ENCODE assay signal across 1 cellular context in genomic region chr1:156689035-156689959, GRCh38.
TF ChIP-seq lines count a peak whose summit lies in the region.

No MANE protein-coding gene starts in this region.

TF ChIP-seq in K562, 482 proteins besides CTCF, POLR2A, EP300 and RAD21 (continued from another document and continues in another):
- TF ChIP-seq CHD7 (IDR thresholded peaks at IDR 0.05; ENCODE audit: low read depth, low read length) = no peak
- TF ChIP-seq SETDB1 (IDR thresholded peaks at IDR 0.05; ENCODE audit: low read length) = no peak
- 0 out of 2 replicates have a peak, but pooled peaks have one; percentile 44 for TF ChIP-seq STAT6 (CRISPR knock-in tag; IDR thresholded peaks at IDR 0.05)
- TF ChIP-seq, protein P1, sequence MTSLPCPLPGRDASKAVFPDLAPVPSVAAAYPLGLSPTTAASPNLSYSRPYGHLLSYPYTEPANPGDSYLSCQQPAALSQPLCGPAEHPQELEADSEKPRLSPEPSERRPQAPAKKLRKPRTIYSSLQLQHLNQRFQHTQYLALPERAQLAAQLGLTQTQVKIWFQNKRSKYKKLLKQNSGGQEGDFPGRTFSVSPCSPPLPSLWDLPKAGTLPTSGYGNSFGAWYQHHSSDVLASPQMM (CRISPR knock-in tag; IDR thresholded peaks at IDR 0.05) = no peak
- no peak; the same call in 1 of the 2 replicates for TF ChIP-seq SMARCA5 (IDR thresholded peaks at IDR 0.05)
- no peak for TF ChIP-seq CREB1 (IDR thresholded peaks at IDR 0.05)
- peak; percentile 46 for TF ChIP-seq CREB1 (CRISPR knock-in tag; IDR thresholded peaks at IDR 0.05)
- TF ChIP-seq CBFB (CRISPR knock-in tag; IDR thresholded peaks at IDR 0.05) = no peak
- no peak for TF ChIP-seq HNRNPH1 (optimal IDR thresholded peaks at IDR 0.05; ENCODE audit: low read depth, low read length)
- TF ChIP-seq ADNP (tag; IDR thresholded peaks at IDR 0.05) = no peak
- TF ChIP-seq ESRRA (IDR thresholded peaks at IDR 0.05; ENCODE audit: borderline replicate concordance, low read depth) = peak; percentile 43
- no peak for TF ChIP-seq ZNF324 (CRISPR knock-in tag; IDR thresholded peaks at IDR 0.05)
- TF ChIP-seq FOXP1 (CRISPR knock-in tag; IDR thresholded peaks at IDR 0.05) = 0 out of 2 replicates have a peak, but pooled peaks have one; percentile 49
- no peak for TF ChIP-seq BACH1 (tag; IDR thresholded peaks at IDR 0.05)
- no peak for TF ChIP-seq ZNF354B (CRISPR knock-in tag; IDR thresholded peaks at IDR 0.05)
- TF ChIP-seq TRIM28 (IDR thresholded peaks at IDR 0.05) = peak; percentile 18; the same call in 1 of the 2 replicates
- TF ChIP-seq, protein P2, sequence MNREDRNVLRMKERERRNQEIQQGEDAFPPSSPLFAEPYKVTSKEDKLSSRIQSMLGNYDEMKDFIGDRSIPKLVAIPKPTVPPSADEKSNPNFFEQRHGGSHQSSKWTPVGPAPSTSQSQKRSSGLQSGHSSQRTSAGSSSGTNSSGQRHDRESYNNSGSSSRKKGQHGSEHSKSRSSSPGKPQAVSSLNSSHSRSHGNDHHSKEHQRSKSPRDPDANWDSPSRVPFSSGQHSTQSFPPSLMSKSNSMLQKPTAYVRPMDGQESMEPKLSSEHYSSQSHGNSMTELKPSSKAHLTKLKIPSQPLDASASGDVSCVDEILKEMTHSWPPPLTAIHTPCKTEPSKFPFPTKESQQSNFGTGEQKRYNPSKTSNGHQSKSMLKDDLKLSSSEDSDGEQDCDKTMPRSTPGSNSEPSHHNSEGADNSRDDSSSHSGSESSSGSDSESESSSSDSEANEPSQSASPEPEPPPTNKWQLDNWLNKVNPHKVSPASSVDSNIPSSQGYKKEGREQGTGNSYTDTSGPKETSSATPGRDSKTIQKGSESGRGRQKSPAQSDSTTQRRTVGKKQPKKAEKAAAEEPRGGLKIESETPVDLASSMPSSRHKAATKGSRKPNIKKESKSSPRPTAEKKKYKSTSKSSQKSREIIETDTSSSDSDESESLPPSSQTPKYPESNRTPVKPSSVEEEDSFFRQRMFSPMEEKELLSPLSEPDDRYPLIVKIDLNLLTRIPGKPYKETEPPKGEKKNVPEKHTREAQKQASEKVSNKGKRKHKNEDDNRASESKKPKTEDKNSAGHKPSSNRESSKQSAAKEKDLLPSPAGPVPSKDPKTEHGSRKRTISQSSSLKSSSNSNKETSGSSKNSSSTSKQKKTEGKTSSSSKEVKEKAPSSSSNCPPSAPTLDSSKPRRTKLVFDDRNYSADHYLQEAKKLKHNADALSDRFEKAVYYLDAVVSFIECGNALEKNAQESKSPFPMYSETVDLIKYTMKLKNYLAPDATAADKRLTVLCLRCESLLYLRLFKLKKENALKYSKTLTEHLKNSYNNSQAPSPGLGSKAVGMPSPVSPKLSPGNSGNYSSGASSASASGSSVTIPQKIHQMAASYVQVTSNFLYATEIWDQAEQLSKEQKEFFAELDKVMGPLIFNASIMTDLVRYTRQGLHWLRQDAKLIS (CRISPR knock-in tag; IDR thresholded peaks at IDR 0.05) = peak; percentile 46; the same call in 1 of the 2 replicates
- no peak for TF ChIP-seq RBM14 (IDR thresholded peaks at IDR 0.05; ENCODE audit: borderline replicate concordance, insufficient read depth, low read depth, low read length)
- peak; percentile 74 for TF ChIP-seq CTBP1 (IDR thresholded peaks at IDR 0.05; ENCODE audit: borderline replicate concordance)
- TF ChIP-seq TFAP4 (CRISPR knock-in tag; IDR thresholded peaks at IDR 0.05; ENCODE audit: borderline replicate concordance) = peak; percentile 81
- no peak for TF ChIP-seq POLR3A (IDR thresholded peaks at IDR 0.05; ENCODE audit: borderline replicate concordance, extremely low read depth, insufficient read depth, insufficient read length)
- TF ChIP-seq SUPT5H (IDR thresholded peaks at IDR 0.05) = no peak
- peak; percentile 25; the same call in 1 of the 2 replicates for TF ChIP-seq BHLHE40 (IDR thresholded peaks at IDR 0.05; ENCODE audit: low read length)
- peak; percentile 40; the same call in 1 of the 2 replicates for TF ChIP-seq ZNF263 (CRISPR knock-in tag; IDR thresholded peaks at IDR 0.05; ENCODE audit: borderline replicate concordance)
- peak; percentile 98 for TF ChIP-seq SMC3 (conservative IDR thresholded peaks at IDR 0.05; ENCODE audit: insufficient read depth, low read depth, low read length)
- TF ChIP-seq POU5F1 (IDR thresholded peaks at IDR 0.05; ENCODE audit: borderline replicate concordance, low read depth, low read length, partially characterized antibody) = no peak
- TF ChIP-seq ZBTB7A (IDR thresholded peaks at IDR 0.05; ENCODE audit: borderline replicate concordance, control insufficient read depth, low read depth, low read length) = peak; percentile 79
- no peak for TF ChIP-seq PRPF4 (IDR thresholded peaks at IDR 0.05; ENCODE audit: insufficient read depth, low read depth, low read length, poor library complexity, severe bottlenecking)
- peak; percentile 18; the same call in 1 of the 2 replicates for TF ChIP-seq PHF8 (IDR thresholded peaks at IDR 0.05; ENCODE audit: borderline replicate concordance, low read length)
- TF ChIP-seq BRD9 (IDR thresholded peaks at IDR 0.05; ENCODE audit: low read depth, partially characterized antibody) = peak; percentile 66
- TF ChIP-seq, protein P3, sequence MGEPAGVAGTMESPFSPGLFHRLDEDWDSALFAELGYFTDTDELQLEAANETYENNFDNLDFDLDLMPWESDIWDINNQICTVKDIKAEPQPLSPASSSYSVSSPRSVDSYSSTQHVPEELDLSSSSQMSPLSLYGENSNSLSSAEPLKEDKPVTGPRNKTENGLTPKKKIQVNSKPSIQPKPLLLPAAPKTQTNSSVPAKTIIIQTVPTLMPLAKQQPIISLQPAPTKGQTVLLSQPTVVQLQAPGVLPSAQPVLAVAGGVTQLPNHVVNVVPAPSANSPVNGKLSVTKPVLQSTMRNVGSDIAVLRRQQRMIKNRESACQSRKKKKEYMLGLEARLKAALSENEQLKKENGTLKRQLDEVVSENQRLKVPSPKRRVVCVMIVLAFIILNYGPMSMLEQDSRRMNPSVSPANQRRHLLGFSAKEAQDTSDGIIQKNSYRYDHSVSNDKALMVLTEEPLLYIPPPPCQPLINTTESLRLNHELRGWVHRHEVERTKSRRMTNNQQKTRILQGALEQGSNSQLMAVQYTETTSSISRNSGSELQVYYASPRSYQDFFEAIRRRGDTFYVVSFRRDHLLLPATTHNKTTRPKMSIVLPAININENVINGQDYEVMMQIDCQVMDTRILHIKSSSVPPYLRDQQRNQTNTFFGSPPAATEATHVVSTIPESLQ (CRISPR knock-in tag; IDR thresholded peaks at IDR 0.05) = no peak
- peak; percentile 85 for TF ChIP-seq CC2D1A (IDR thresholded peaks at IDR 0.05)
- TF ChIP-seq TEAD4 (IDR thresholded peaks at IDR 0.05; ENCODE audit: low read length) = no peak
- TF ChIP-seq TEAD4 (CRISPR knock-in tag; IDR thresholded peaks at IDR 0.05; ENCODE audit: borderline replicate concordance) = no peak
- TF ChIP-seq PHF20 (IDR thresholded peaks at IDR 0.05; ENCODE audit: partially characterized antibody) = peak; percentile 45
- TF ChIP-seq NFIX (CRISPR knock-in tag; IDR thresholded peaks at IDR 0.05; ENCODE audit: low read depth) = no peak
- TF ChIP-seq NCOA1 (IDR thresholded peaks at IDR 0.05; ENCODE audit: low read depth) = 0 out of 2 replicates have a peak, but pooled peaks have one; percentile 11
- no peak for TF ChIP-seq TAF9B (IDR thresholded peaks at IDR 0.05; ENCODE audit: partially characterized antibody)
- no peak for TF ChIP-seq SAFB2 (IDR thresholded peaks at IDR 0.05; ENCODE audit: borderline replicate concordance, low read depth, low read length, severe bottlenecking)
- no peak for TF ChIP-seq ZC3H8 (IDR thresholded peaks at IDR 0.05)
- TF ChIP-seq BRCA1 (IDR thresholded peaks at IDR 0.05) = no peak
- no peak for TF ChIP-seq BRCA1 (CRISPR knock-in tag; IDR thresholded peaks at IDR 0.05)
- TF ChIP-seq LCOR (CRISPR knock-in tag; IDR thresholded peaks at IDR 0.05) = peak; percentile 68
- no peak for TF ChIP-seq CSDE1 (IDR thresholded peaks at IDR 0.05)
